8 cellular contexts compared by ENCODE assay signal in genomic region chrX:154013614-154014360, GRCh38. TPM values are rescaled to one million over a fixed set of nuclear protein-coding genes. Genes with fewer than 3 reads are reported as not detected.
DNase-seq lines count a peak whose midpoint lies in the region; ATAC-seq and TF ChIP-seq lines count a peak whose summit lies in the region.

No MANE protein-coding gene starts in this region.

- H3K27me3 ChIP-seq in CD4-positive, alpha-beta T cell (ENCODE audit: control insufficient read depth, insufficient read depth, low read length): no peaks in the 10 kb centered on the region
- no peaks in the 10 kb centered on the region for H3K27me3 ChIP-seq in SJCRH30

- H3K4me1 Mint-ChIP-seq in CD4-positive, alpha-beta T cell (ENCODE audit: low read depth): peaks cover 5% of the 10 kb centered on the region
- H3K4me1 Mint-ChIP-seq in immature natural killer cell: peaks cover 0 to 6% of the 10 kb centered on the region in 2 donors

- H3K4me3 ChIP-seq in SJCRH30: no peak overlapping the region

- no peaks in the 10 kb centered on the region for H3K36me3 ChIP-seq in SJCRH30

- POLR2A ChIA-PET in CD4-positive, alpha-beta T cell (lab: Charles Lee): interaction anchor here (0.5 to 2.5 kb wide), 5 partner anchors 10 to 73 kb away, joined by 3 to 7 read pairs (median 4); no protein-coding TSS in a partner anchor

- no peaks in the 10 kb centered on the region for H3K4me1 ChIP-seq in SJCRH30

- no peaks in the 10 kb centered on the region for H3K9me3 Mint-ChIP-seq in CD4-positive, alpha-beta T cell
- H3K9me3 Mint-ChIP-seq in immature natural killer cell: no peaks in the 10 kb centered on the region

- intact Hi-C loops in CD4-positive, alpha-beta T cell (cut with DNase I, micrococcal nuclease): loop anchor here (1.0 to 10.0 kb wide), 3 partner anchors 51 to 521 kb away; partner anchors contain the start of genes EMD (in 1 of the 2) and FLNA (in 1 of the 2)
- intact Hi-C loops in posterior vena cava (cut with DNase I): no loop called here

- H3K9me3 ChIP-seq in CD4-positive, alpha-beta T cell (ENCODE audit: control insufficient read depth, low read length): no peaks in the 10 kb centered on the region
- no peaks in the 10 kb centered on the region for H3K9me3 ChIP-seq in SJCRH30 (replicated peaks)

- ATAC-seq in CD4-positive, alpha-beta T cell (ENCODE audit: poor library complexity): peak; percentile 87
- ATAC-seq in GM21723 (IDR thresholded peaks at IDR 0.05; ENCODE audit: unreplicated experiment) (peak; percentile 45), HG03196 (IDR thresholded peaks at IDR 0.05; ENCODE audit: unreplicated experiment) (no peak)

- peaks cover 32% of the 10 kb centered on the region for H3K36me3 Mint-ChIP-seq in CD4-positive, alpha-beta T cell (ENCODE audit: low read depth)
- peaks cover 0 to 3% (median 0%) of the 10 kb centered on the region in 3 donors for H3K36me3 Mint-ChIP-seq in immature natural killer cell

- peak; percentile 69 for TF ChIP-seq CTCF in CD4-positive, alpha-beta T cell (IDR thresholded peaks at IDR 0.05)

- H3K27ac ChIP-seq in CD4-positive, alpha-beta T cell (ENCODE audit: low read depth, low read length): no peak overlapping the region
- H3K27ac ChIP-seq in SJCRH30: no peak overlapping the region

- H3K4me3 Mint-ChIP-seq in CD4-positive, alpha-beta T cell: peak overlapping the region; percentile 54
- no peak overlapping the region for H3K4me3 Mint-ChIP-seq in immature natural killer cell

- CTCF ChIA-PET in CD4-positive, alpha-beta T cell (lab: Charles Lee): interaction anchor here (0.6 to 3.1 kb wide), 14 partner anchors 8 to 293 kb away, joined by 3 to 12 read pairs (median 3); no protein-coding TSS in a partner anchor

- H3K27me3 Mint-ChIP-seq in CD4-positive, alpha-beta T cell: no peaks in the 10 kb centered on the region
- peaks cover 0 to 2% (median 2%) of the 10 kb centered on the region in 3 donors for H3K27me3 Mint-ChIP-seq in immature natural killer cell (ENCODE audit: low read depth in 3 of 3)

- DNase-seq in CD4-positive, alpha-beta T cell: peak; percentile 23 to 63 (median 36)
- peak; percentile 28 to 56 for DNase-seq in SJCRH30
- peak; percentile 58 for DNase-seq in astrocyte of the hippocampus (ENCODE audit: low read depth, low spot score)
- peak; percentile 53 to 61 (median 55) for DNase-seq in immature natural killer cell
- DNase-seq in stimulated activated CD8-positive, alpha-beta memory T cell treated with anti-CD3 and anti-CD28 coated beads, Interleukin-12 subunit alpha, Interleukin-12 subunit beta, amount 100 ng/mL, for 1 hour (ENCODE audit: low read depth): peak; percentile 25
- no peak for DNase-seq in posterior vena cava (ENCODE audit: low spot score)

- H3K27ac Mint-ChIP-seq in CD4-positive, alpha-beta T cell: peak overlapping the region; percentile 61
- H3K27ac Mint-ChIP-seq in immature natural killer cell: peak overlapping the region in 5 of 6 donors; percentile 30 to 74 (median 59)

RNA-seq across cellular contexts. Expression of gene IRAK1, which starts 5.9 kb away (rescaled TPM):
- total RNA-seq in CD4-positive, alpha-beta T cell: 10 to 100 TPM; 61.2 to 67.4 TPM
- 91.9 and 95.3 TPM in 2 replicates for total RNA-seq in SJCRH30 (2014; rRNA removed; shearing (Covaris generic))
- polyA plus RNA-seq in immature natural killer cell: 10 to 100 TPM; 39.0 to 81.9 (median 46.6) TPM
- 100 to 1,000 TPM in 1 of 2 donors, 10 to 100 TPM in 1; 88.2 to 114 TPM for total RNA-seq in posterior vena cava

RNA-seq across cellular contexts. Expression of gene TMEM187, which starts 41.2 kb away (rescaled TPM):
- total RNA-seq in CD4-positive, alpha-beta T cell: 1 to 10 TPM; 1.4 to 2.0 TPM
- 0.97 and 1.7 TPM in 2 replicates for total RNA-seq in SJCRH30 (2014; rRNA removed; shearing (Covaris generic))
- 10 to 100 TPM in 1 of 3 donors, 1 to 10 TPM in 2; 4.1 to 17.5 (median 5.2) TPM for polyA plus RNA-seq in immature natural killer cell
- 1 to 10 TPM; 6.9 to 9.3 TPM for total RNA-seq in posterior vena cava

RNA-seq across cellular contexts. Expression of gene HCFC1, which starts 42.2 kb away (rescaled TPM):
- total RNA-seq in CD4-positive, alpha-beta T cell: 10 to 100 TPM; 45.9 to 50.2 TPM
- total RNA-seq in SJCRH30 (2014; rRNA removed; shearing (Covaris generic)): 55.6 and 56.9 TPM in 2 replicates
- polyA plus RNA-seq in immature natural killer cell: 10 to 100 TPM in 1 of 3 donors, 1 to 10 TPM in 2; 1.0 to 14.6 (median 2.9) TPM
- 10 to 100 TPM; 36.9 to 44.6 TPM for total RNA-seq in posterior vena cava

Comparison
In these comparisons a context has a peak if more than half of its experiments do, and no peak if none do; other contexts are left out.
1. intact Hi-C loops: an anchor here in CD4-positive, alpha-beta T cell (1.0 to 10.0 kb wide); none called in posterior vena cava.